ENCODE assay signal across 11 cellular contexts in genomic region chr9:99778308-99778707, GRCh38. TPM values are rescaled to one million over a fixed set of nuclear protein-coding genes. Genes with fewer than 3 reads are reported as not detected.
DNase-seq lines count a peak whose midpoint lies in the region; ATAC-seq and TF ChIP-seq lines count a peak whose summit lies in the region.
"Had no signal": no experiment of that assay in that cellular context is flagged by ENCODE, and none has a peak within 500 bp of the region (broad histone marks: within the 10 kb centered on the region; RNA-seq: fewer than 3 reads in every experiment).

No MANE protein-coding gene starts in this region.

- intact Hi-C loops in mammary epithelial cell (cut with micrococcal nuclease) = no loop called here

- peak; percentile 85 for DNase-seq in ELR (ENCODE audit: low read depth)
- DNase-seq in M059J (ENCODE audit: low read depth) = peak; percentile 94
- DNase-seq in mammary epithelial cell = peak; percentile 78
- no peak for DNase-seq in smooth muscle cell (lab: John Stamatoyannopoulos, UW; ENCODE audit: unreplicated experiment)
- DNase-seq in T-helper 17 cell = no peak
- no peak for DNase-seq in ureter (ENCODE audit: low spot score)
- DNase-seq in NCI-H82 treated with DMSO at 0.1 percent for 48 hours (lab: John Stamatoyannopoulos, UW; ENCODE audit: unreplicated experiment) = no peak

- in situ Hi-C loops in mammary epithelial cell (cut with MboI; ENCODE audit: low sequenced_read_pairs in 2 of 2) = no loop called here

- H4K20me1 ChIP-seq in mammary epithelial cell (ENCODE audit: insufficient read depth, low read length) = no peaks in the 10 kb centered on the region
- no peaks in the 10 kb centered on the region for H4K20me1 ChIP-seq in smooth muscle cell (ENCODE audit: low read depth)

- ATAC-seq in T-helper 17 cell (no peak), GM19328 (IDR thresholded peaks at IDR 0.05; ENCODE audit: unreplicated experiment) (no peak)
- ATAC-seq: left lobe of liver had no signal

- BruUV-seq in mammary epithelial cell (replicated peaks; lab: Mats Ljungman, UMichigan) = no TSS peak

- H3K4me3 ChIP-seq in mammary epithelial cell (replicated peaks in 1 of 3; ENCODE audit: insufficient read depth in 1 of 3, low read depth in 2 of 3, low read length in 3 of 3) (no peak overlapping the region), smooth muscle cell (no peak overlapping the region)
- H3K4me3 ChIP-seq: SK-N-MC had no signal

- H3K4me1 ChIP-seq in mammary epithelial cell (ENCODE audit: insufficient read depth, low read length) (no peaks in the 10 kb centered on the region), smooth muscle cell (ENCODE audit: low read depth) (no peaks in the 10 kb centered on the region)

- H3K36me3 ChIP-seq in mammary epithelial cell (ENCODE audit: insufficient read depth, low read length) (no peaks in the 10 kb centered on the region), smooth muscle cell (ENCODE audit: low read depth) (no peaks in the 10 kb centered on the region)

- dilution Hi-C loops in mammary epithelial cell (cut with HindIII; ENCODE audit: low sequenced_read_pairs) = no loop called here

- H3K4me2 ChIP-seq in mammary epithelial cell (ENCODE audit: insufficient read depth, low read depth, low read length) = no peak overlapping the region
- H3K4me2 ChIP-seq in smooth muscle cell = no peak overlapping the region

- H3K27ac ChIP-seq in mammary epithelial cell (ENCODE audit: insufficient read depth, low read depth, low read length) (no peak overlapping the region), smooth muscle cell (ENCODE audit: low read depth) (peak overlapping the region; percentile 7)
- H3K27ac ChIP-seq: SK-N-MC had no signal

- H2AFZ ChIP-seq in mammary epithelial cell (ENCODE audit: low read depth, low read length) (no peak overlapping the region), smooth muscle cell (ENCODE audit: low read depth) (no peak overlapping the region)

- CTCF ChIA-PET in mammary epithelial cell (lab: Charles Lee; ENCODE audit: low non-redundant PET) = no interaction called here

- 43% methylated on average over 2 of the region's 2 CpGs for WGBS in mammary epithelial cell (ENCODE audit: low coverage, missing lambda C conversion rate)
- WGBS in smooth muscle cell (ENCODE audit: low lambda C conversion rate) = 45% methylated on average over 2 of the region's 2 CpGs

- no peaks in the 10 kb centered on the region for H3K9me3 ChIP-seq in mammary epithelial cell (replicated peaks; ENCODE audit: insufficient read depth, low read length)
- H3K9me3 ChIP-seq in smooth muscle cell (replicated peaks; ENCODE audit: low read depth) = no peaks in the 10 kb centered on the region
- H3K9me3 ChIP-seq in T-helper 17 cell (ENCODE audit: control insufficient read depth, low read length, poor library complexity, severe bottlenecking) = no peaks in the 10 kb centered on the region

- H3K9ac ChIP-seq in mammary epithelial cell (ENCODE audit: insufficient read depth, low read length) (no peak overlapping the region), smooth muscle cell (ENCODE audit: low read depth) (no peak overlapping the region)

- H3K36me3 Mint-ChIP-seq in T-helper 17 cell (ENCODE audit: low read depth) = peaks cover 2% of the 10 kb centered on the region
- H3K36me3 Mint-ChIP-seq: brain had no signal

- peaks cover 56% of the 10 kb centered on the region for H3K27me3 Mint-ChIP-seq in T-helper 17 cell

- H3F3A ChIP-seq in smooth muscle cell (ENCODE audit: low read depth) = no peaks in the 10 kb centered on the region

- H3K79me2 ChIP-seq in mammary epithelial cell (ENCODE audit: insufficient read depth, low read length) (no peaks in the 10 kb centered on the region), smooth muscle cell (ENCODE audit: low read depth) (no peaks in the 10 kb centered on the region)

- TF ChIP-seq CTCF in mammary epithelial cell (conservative IDR thresholded peaks at IDR 0.05 in 1 of 2, IDR thresholded peaks at IDR 0.05 in 1 of 2; ENCODE audit: extremely low read depth in 1 of 2, insufficient read depth in 1 of 2, low read depth in 1 of 2, low read length in 2 of 2) = no peak
- no peak for TF ChIP-seq CTCF in smooth muscle cell (IDR thresholded peaks at IDR 0.05; ENCODE audit: borderline replicate concordance, insufficient read depth, poor library complexity, severe bottlenecking)

- no peak overlapping the region for H3K4me3 Mint-ChIP-seq in T-helper 17 cell
- H3K4me3 Mint-ChIP-seq: brain had no signal

- H3K27ac Mint-ChIP-seq in T-helper 17 cell = no peak overlapping the region
- H3K27ac Mint-ChIP-seq: brain had no signal

- H3K27me3 ChIP-seq in mammary epithelial cell (ENCODE audit: insufficient read depth, low read length) = no peaks in the 10 kb centered on the region
- H3K27me3 ChIP-seq in smooth muscle cell (ENCODE audit: low read depth) = no peaks in the 10 kb centered on the region

- no peaks in the 10 kb centered on the region for H3K4me1 Mint-ChIP-seq in T-helper 17 cell
- H3K4me1 Mint-ChIP-seq: brain had no signal

RNA-seq across cellular contexts. Expression of gene NR4A3, which starts 43.4 kb away (rescaled TPM):
- total RNA-seq in M059J (2014; rRNA removed; shearing (Covaris generic)) = 0.05 and 0.17 TPM in 2 replicates
- under 1 TPM; under 0.01 to 0.09 TPM for total RNA-seq in mammary epithelial cell
- 0.03 TPM for polyA plus RNA-seq in mammary epithelial cell
- not detected for polyA minus RNA-seq in mammary epithelial cell
- 23.5 and 30.4 TPM in 2 replicates for total RNA-seq in smooth muscle cell
- polyA plus RNA-seq in smooth muscle cell = 7.8 and 12.8 TPM in 2 replicates
- 10 to 100 TPM; 48.2 to 51.3 TPM for total RNA-seq in T-helper 17 cell
- 26.2 TPM for total RNA-seq in ureter

Comparison
In these comparisons a context has a peak if more than half of its experiments do, and no peak if none do; other contexts are left out.
1. DNase-seq: peak in ELR (single experiment), M059J (single experiment) and mammary epithelial cell (single experiment); none in smooth muscle cell (single experiment), T-helper 17 cell (0 of 3), ureter (single experiment) and NCI-H82 treated with DMSO at 0.1 percent for 48 hours (single experiment).
2. RNA of gene NR4A3, which starts 43.4 kb away (total RNA-seq): 48.2 to 51.3 TPM in T-helper 17 cell, 26.2 TPM in ureter (single experiment) and 23.5 to 30.4 TPM in smooth muscle cell; 0.05 to 0.17 TPM in M059J and under 0.01 to 0.09 TPM in mammary epithelial cell; every median in the first group is over 10 times any median in the second.